ENCODE assay signal across 31 cellular contexts in genomic region chr2:97695744-97696143, GRCh38. TPM values are rescaled to one million over a fixed set of nuclear protein-coding genes. Genes with fewer than 3 reads are reported as not detected.
"Had no signal": no experiment of that assay in that cellular context is flagged by ENCODE, and none has a peak within 500 bp of the region (broad histone marks: within the 10 kb centered on the region; RNA-seq: fewer than 3 reads in every experiment).

No MANE protein-coding gene starts in this region.

- H3K4me1 ChIP-seq: breast epithelium, parathyroid adenoma had no signal

- H3K36me3 ChIP-seq: breast epithelium, stomach, tibial artery had no signal

- H2AFZ ChIP-seq: parathyroid adenoma had no signal

- H3K4me3 Mint-ChIP-seq: activated naive CD4-positive, alpha-beta T cell treated with anti-CD3 and anti-CD28 coated beads, Interleukin-2, amount 10 ng/mL, durations not matched to agents 7 days and 5 days; activated naive CD8-positive, alpha-beta T cell treated with anti-CD3 and anti-CD28 coated beads, Interleukin-2, amount 50 U/mL, for 24 hours; activated T-helper 1 cell treated with anti-CD3 and anti-CD28 coated beads, Interleukin-12 subunit alpha, Interleukin-12 subunit beta, Interleukin-2, Interleukin-4 antibody, amounts not matched to agents 30 ng/mL and 10 ng/mL and 1 ng/mL, durations not matched to agents 14 hours and 24 hours and 36 hours; naive thymus-derived CD4-positive, alpha-beta T cell; stimulated activated naive B cell treated with anti-CD40 and anti-IgM and Interleukin-4, amounts not matched to agents 10 μg/mL and 1 μg/mL and 100 μg/mL, for 72 hours had no signal

- DNase-seq: activated CD4-positive, alpha-beta T cell treated with anti-CD3 and anti-CD28 coated beads for 4 hours; activated CD4-positive, alpha-beta T cell treated with anti-CD3 and anti-CD28 coated beads, Interleukin-2, amount 50 U/mL, for 4 hours; activated CD8-positive, alpha-beta memory T cell treated with anti-CD3 and anti-CD28 coated beads, Interleukin-2, amount 50 U/mL, for 4 hours; activated gamma-delta T cell; activated naive CD4-positive, alpha-beta T cell treated with anti-CD3 and anti-CD28 coated beads, Interleukin-2, amount 10 ng/mL, durations not matched to agents 7 days and 5 days; activated naive CD8-positive, alpha-beta T cell treated with anti-CD3 and anti-CD28 coated beads, Interleukin-2, amount 50 U/mL, for 24 hours; activated T-cell treated with anti-CD3 and anti-CD28 coated beads, Interleukin-2, amount 50 U/mL, for 1 hour; amygdala; central memory CD4-positive, alpha-beta T cell; dermis blood vessel endothelial cell; effector CD8-positive, alpha-beta T cell; erythroblast; hippocampal formation; kidney; left colon; midbrain; nucleus accumbens; right cardiac atrium; stimulated activated CD4-positive, alpha-beta T cell treated with anti-CD3 and anti-CD28 coated beads, Interleukin-15, amount 100 ng/mL, for 24 hours; stimulated activated CD4-positive, alpha-beta T cell treated with anti-CD3 and anti-CD28 coated beads, Interleukin-2, amount 100 ng/mL, for 24 hours; stimulated activated naive B cell treated with anti-CD40 and anti-IgM and Interleukin-4, amounts not matched to agents 10 μg/mL and 1 μg/mL and 100 μg/mL, for 72 hours; stomach; tibial artery had no signal

- H3K27ac ChIP-seq: breast epithelium, parathyroid adenoma, stomach, tibial artery, VCaP had no signal

- H3K27ac Mint-ChIP-seq: activated naive CD4-positive, alpha-beta T cell treated with anti-CD3 and anti-CD28 coated beads, Interleukin-2, amount 10 ng/mL, durations not matched to agents 7 days and 5 days; activated naive CD8-positive, alpha-beta T cell treated with anti-CD3 and anti-CD28 coated beads, Interleukin-2, amount 50 U/mL, for 24 hours; activated T-helper 1 cell treated with anti-CD3 and anti-CD28 coated beads, Interleukin-12 subunit alpha, Interleukin-12 subunit beta, Interleukin-2, Interleukin-4 antibody, amounts not matched to agents 30 ng/mL and 10 ng/mL and 1 ng/mL, durations not matched to agents 14 hours and 24 hours and 36 hours; naive thymus-derived CD4-positive, alpha-beta T cell; stimulated activated naive B cell treated with anti-CD40 and anti-IgM and Interleukin-4, amounts not matched to agents 10 μg/mL and 1 μg/mL and 100 μg/mL, for 72 hours had no signal

- H3K9me3 ChIP-seq: breast epithelium, stomach, tibial artery had no signal

- H3K4me3 ChIP-seq: breast epithelium, stomach, tibial artery had no signal

- H3K27me3 Mint-ChIP-seq: stimulated activated naive B cell treated with anti-CD40 and anti-IgM and Interleukin-4, amounts not matched to agents 10 μg/mL and 1 μg/mL and 100 μg/mL, for 72 hours had no signal

- H3K9ac ChIP-seq: parathyroid adenoma had no signal

- H3K9me3 Mint-ChIP-seq: activated naive CD4-positive, alpha-beta T cell treated with anti-CD3 and anti-CD28 coated beads, Interleukin-2, amount 10 ng/mL, durations not matched to agents 7 days and 5 days; activated naive CD8-positive, alpha-beta T cell treated with anti-CD3 and anti-CD28 coated beads, Interleukin-2, amount 50 U/mL, for 24 hours; activated T-helper 1 cell treated with anti-CD3 and anti-CD28 coated beads, Interleukin-12 subunit alpha, Interleukin-12 subunit beta, Interleukin-2, Interleukin-4 antibody, amounts not matched to agents 30 ng/mL and 10 ng/mL and 1 ng/mL, durations not matched to agents 14 hours and 24 hours and 36 hours; naive thymus-derived CD4-positive, alpha-beta T cell; stimulated activated naive B cell treated with anti-CD40 and anti-IgM and Interleukin-4, amounts not matched to agents 10 μg/mL and 1 μg/mL and 100 μg/mL, for 72 hours had no signal

- H3K27me3 ChIP-seq: breast epithelium, stomach, tibial artery had no signal

- ATAC-seq: activated naive CD8-positive, alpha-beta T cell treated with anti-CD3 and anti-CD28 coated beads, Interleukin-2, amount 50 U/mL, for 24 hours; left colon; naive thymus-derived CD4-positive, alpha-beta T cell; right cardiac atrium; stimulated activated naive B cell treated with anti-CD40 and anti-IgM and Interleukin-4, amounts not matched to agents 10 μg/mL and 1 μg/mL and 100 μg/mL, for 72 hours had no signal

- H3K36me3 Mint-ChIP-seq: activated naive CD4-positive, alpha-beta T cell treated with anti-CD3 and anti-CD28 coated beads, Interleukin-2, amount 10 ng/mL, durations not matched to agents 7 days and 5 days; naive thymus-derived CD4-positive, alpha-beta T cell; stimulated activated naive B cell treated with anti-CD40 and anti-IgM and Interleukin-4, amounts not matched to agents 10 μg/mL and 1 μg/mL and 100 μg/mL, for 72 hours had no signal

- H3K79me2 ChIP-seq: parathyroid adenoma had no signal

RNA-seq across cellular contexts. Expression of gene ZAP70, which starts 17.6 kb away (rescaled TPM):
- total RNA-seq: dermis blood vessel endothelial cell, fibroblast of lung, fibroblast of villous mesenchyme, pulmonary artery endothelial cell had no signal
